8 cellular contexts compared by ENCODE assay signal in the genomic region with DNA sequence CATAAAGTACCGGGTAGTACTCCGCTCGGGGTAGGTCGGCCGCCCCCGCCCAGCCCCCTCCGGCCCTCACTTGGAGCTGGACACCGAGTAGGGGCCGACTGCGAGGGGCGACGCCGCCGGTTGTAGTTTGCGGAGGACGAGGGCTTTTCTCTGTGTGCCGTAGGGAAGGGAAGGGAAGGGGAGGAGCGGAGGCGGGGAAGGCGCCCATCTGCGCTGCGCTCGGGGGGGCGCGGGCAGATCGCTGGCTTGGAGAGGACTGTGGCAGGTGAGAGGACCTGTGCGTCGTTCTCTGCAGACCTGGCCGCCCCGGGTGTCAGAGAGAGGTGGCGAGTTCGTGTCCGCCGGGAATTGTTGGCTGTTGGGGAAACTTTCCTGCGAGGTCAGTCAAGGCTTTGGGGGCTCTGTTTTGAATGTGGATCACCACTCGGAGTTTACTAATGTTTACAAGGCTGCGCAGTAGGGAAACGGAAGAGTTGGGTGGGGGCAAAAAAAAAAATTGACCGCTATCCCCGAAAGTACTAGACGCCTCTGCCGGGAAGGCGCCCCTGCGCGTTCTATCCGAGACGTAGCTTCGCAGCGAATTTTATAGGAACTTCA. TPM values are rescaled to one million over a fixed set of nuclear protein-coding genes. Genes with fewer than 3 reads are reported as not detected.
DNase-seq lines count a peak whose midpoint lies in the region; ATAC-seq, FAIRE-seq and TF ChIP-seq lines count a peak whose summit lies in the region.

No MANE protein-coding gene starts in this region.

- peak; percentile 40 for DNase-seq in GF-D8 (lab: John Stamatoyannopoulos, UW)
- DNase-seq in NCI-H146 (lab: John Stamatoyannopoulos, UW), result peak; percentile 85
- DNase-seq in activated CD4-positive, alpha-beta T cell treated with anti-CD3 and anti-CD28 coated beads, Interleukin-2, amount 50 U/mL, for 1 hour, result peak; percentile 50
- no peak for DNase-seq in endothelial cell of umbilical vein (ENCODE audit: low read depth, low spot score)

- H2AFZ ChIP-seq in endothelial cell of umbilical vein (ENCODE audit: low read depth, low read length), result peak overlapping the region; percentile 40

- H3K36me3 ChIP-seq in endothelial cell of umbilical vein (ENCODE audit: control insufficient read depth in 2 of 2, extremely low read depth in 1 of 2, insufficient read depth in 2 of 2, low read length in 2 of 2), result peaks cover 0 to 3% of the 10 kb centered on the region in 2 experiments
- H3K36me3 ChIP-seq in mucosa of stomach (ENCODE audit: control insufficient read depth, insufficient read depth, low read length), result no peaks in the 10 kb centered on the region

- peak overlapping the region; percentile 72 for H3K4me2 ChIP-seq in endothelial cell of umbilical vein (ENCODE audit: insufficient read depth, low read length)

- peak overlapping the region; percentile 96 for H3K4me3 Mint-ChIP-seq in stimulated activated naive CD8-positive, alpha-beta T cell treated with anti-CD3 and anti-CD28 coated beads, Interleukin-15, Interleukin-2, amounts not matched to agents 100 ng/mL and 50 ng/mL, for 24 hours

- peaks cover 32% of the 10 kb centered on the region for H3K4me1 Mint-ChIP-seq in stimulated activated naive CD8-positive, alpha-beta T cell treated with anti-CD3 and anti-CD28 coated beads, Interleukin-15, Interleukin-2, amounts not matched to agents 100 ng/mL and 50 ng/mL, for 24 hours (ENCODE audit: low read depth)

- no peaks in the 10 kb centered on the region for H3K27me3 ChIP-seq in endothelial cell of umbilical vein (ENCODE audit: control insufficient read depth in 2 of 2, insufficient read depth in 2 of 2, low read length in 2 of 2)
- H3K27me3 ChIP-seq in mucosa of stomach (ENCODE audit: control insufficient read depth, insufficient read depth, low read length), result no peaks in the 10 kb centered on the region

- no peaks in the 10 kb centered on the region for H3K9me3 Mint-ChIP-seq in stimulated activated naive CD8-positive, alpha-beta T cell treated with anti-CD3 and anti-CD28 coated beads, Interleukin-15, Interleukin-2, amounts not matched to agents 100 ng/mL and 50 ng/mL, for 24 hours

- FAIRE-seq in endothelial cell of umbilical vein (lab: Jason Lieb, UNC), result no peak

- H3K27ac ChIP-seq in endothelial cell of umbilical vein (ENCODE audit: insufficient read depth, low read depth, low read length), result peak overlapping the region; percentile 68

- H3K9me3 ChIP-seq in endothelial cell of umbilical vein (replicated peaks; ENCODE audit: control insufficient read depth, insufficient read depth, low read length) (no peaks in the 10 kb centered on the region), mucosa of stomach (ENCODE audit: control insufficient read depth, low read length) (no peaks in the 10 kb centered on the region)

- peaks cover 51% of the 10 kb centered on the region for H3K79me2 ChIP-seq in endothelial cell of umbilical vein (ENCODE audit: control insufficient read depth, insufficient read depth, low read length)

- H4K20me1 ChIP-seq in endothelial cell of umbilical vein (replicated peaks; ENCODE audit: control insufficient read depth, extremely low read depth, insufficient read depth, low read length), result no peaks in the 10 kb centered on the region

- POLR2A ChIA-PET in endothelial cell of umbilical vein (lab: Charles Lee), result interaction anchor here (0.6 to 1.5 kb wide), 41 partner anchors 9 to 1411 kb away, joined by 3 to 30 read pairs (median 4); partner anchors contain the start of genes ANKRD10, CARS2, NAXD and RAB20

- peak overlapping the region; percentile 95 for H3K27ac Mint-ChIP-seq in stimulated activated naive CD8-positive, alpha-beta T cell treated with anti-CD3 and anti-CD28 coated beads, Interleukin-15, Interleukin-2, amounts not matched to agents 100 ng/mL and 50 ng/mL, for 24 hours

- H3K4me1 ChIP-seq in endothelial cell of umbilical vein (ENCODE audit: control insufficient read depth, extremely low read depth, insufficient read depth, low read length) (peaks cover 18% of the 10 kb centered on the region), mucosa of stomach (ENCODE audit: control insufficient read depth, insufficient read depth, low read length) (peaks cover 15% of the 10 kb centered on the region)

- no peaks in the 10 kb centered on the region for H3K27me3 Mint-ChIP-seq in stimulated activated naive CD8-positive, alpha-beta T cell treated with anti-CD3 and anti-CD28 coated beads, Interleukin-15, Interleukin-2, amounts not matched to agents 100 ng/mL and 50 ng/mL, for 24 hours

- H3K4me3 ChIP-seq in endothelial cell of umbilical vein (replicated peaks in 1 of 3; ENCODE audit: insufficient read depth in 1 of 3, low read depth in 1 of 3, low read length in 3 of 3) (peak overlapping the region; percentile 85 to 91 (median 87)), mucosa of stomach (ENCODE audit: low read length) (peak overlapping the region; percentile 38)

- peak overlapping the region; percentile 90 for H3K9ac ChIP-seq in endothelial cell of umbilical vein (replicated peaks; ENCODE audit: extremely low read depth, insufficient read depth, low read length)
- H3K9ac ChIP-seq in mucosa of stomach (ENCODE audit: low read length), result peak overlapping the region; percentile 83

- no peak for TF ChIP-seq CTCF in endothelial cell of umbilical vein (IDR thresholded peaks at IDR 0.05; ENCODE audit: extremely low read depth in 1 of 2, insufficient read depth in 1 of 2, low read depth in 1 of 2, low read length in 2 of 2)

- dilution Hi-C loops in endothelial cell of umbilical vein (cut with MboI; ENCODE audit: extremely low pct_ligation_motif_present, low sequenced_read_pairs), result no loop called here

- H3K9me1 ChIP-seq in endothelial cell of umbilical vein (replicated peaks; ENCODE audit: control insufficient read depth, extremely low read depth, insufficient read depth, low read length), result no peaks in the 10 kb centered on the region

- H3K36me3 Mint-ChIP-seq in stimulated activated naive CD8-positive, alpha-beta T cell treated with anti-CD3 and anti-CD28 coated beads, Interleukin-15, Interleukin-2, amounts not matched to agents 100 ng/mL and 50 ng/mL, for 24 hours (ENCODE audit: low read depth), result peaks cover 15% of the 10 kb centered on the region

- TSS peak; percentile 65 for BruUV-seq in endothelial cell of umbilical vein (replicated peaks; lab: Mats Ljungman, UMichigan)

- CTCF ChIA-PET in endothelial cell of umbilical vein (lab: Charles Lee), result interaction anchor here (1.0 to 1.1 kb wide), 3 partner anchors 9 to 98 kb away, joined by 3 to 4 read pairs (median 3); partner anchors contain the start of gene CARS2

- intact Hi-C loops in endothelial cell of umbilical vein (cut with micrococcal nuclease), result loop anchor here (1.0 to 10.0 kb wide), 8 partner anchors 9 to 460 kb away; partner anchors contain the start of genes ANKRD10, CARS2 and NAXD

- TF ChIP-seq POLR2A in endothelial cell of umbilical vein (IDR thresholded peaks at IDR 0.05; ENCODE audit: low read depth, low read length), result peak; percentile 100

- ATAC-seq in GM21367 (IDR thresholded peaks at IDR 0.05; ENCODE audit: unreplicated experiment) (no peak), GM18498 (IDR thresholded peaks at IDR 0.05; ENCODE audit: unreplicated experiment) (no peak)

TF ChIP-seq in endothelial cell of umbilical vein, 7 proteins besides CTCF, POLR2A, EP300 and RAD21:
- peak; percentile 100 for TF ChIP-seq POLR2AphosphoS5 (IDR thresholded peaks at IDR 0.05; ENCODE audit: insufficient read depth, low read depth, low read length)
- no peak for TF ChIP-seq MAX (IDR thresholded peaks at IDR 0.05; ENCODE audit: insufficient read depth, insufficient read length)
- TF ChIP-seq FOS (IDR thresholded peaks at IDR 0.05; ENCODE audit: borderline replicate concordance, insufficient read depth, low read length), result no peak
- no peak for TF ChIP-seq MYC (IDR thresholded peaks at IDR 0.05; ENCODE audit: low read depth, low read length)
- no peak for TF ChIP-seq EZH2 (IDR thresholded peaks at IDR 0.05; ENCODE audit: borderline replicate concordance, low read depth, low read length, severe bottlenecking)

RNA-seq across cellular contexts. Expression of gene ING1, which starts 1.4 kb away (rescaled TPM):
- 10.3 and 10.4 TPM in 2 replicates for total RNA-seq in endothelial cell of umbilical vein
- 10.4 and 10.9 TPM in 2 replicates for polyA plus RNA-seq in endothelial cell of umbilical vein
- 13.7 and 15.1 TPM in 2 replicates for polyA plus RNA-seq in endothelial cell of umbilical vein (2011; cell fraction: cytosol; rRNA removed)
- polyA plus RNA-seq in endothelial cell of umbilical vein (2011; cell fraction: nucleus; rRNA removed), result 10.0 and 13.3 TPM in 2 replicates
- 7.7 and 10.8 TPM in 2 replicates for polyA plus RNA-seq in endothelial cell of umbilical vein (2012)
- 6.3 and 11.7 TPM in 2 replicates for polyA minus RNA-seq in endothelial cell of umbilical vein
- polyA minus RNA-seq in endothelial cell of umbilical vein (2011; cell fraction: cytosol; rRNA and poly(A)+ RNA removed), result 24.3 TPM
- 4.2 and 11.5 TPM in 2 replicates for polyA minus RNA-seq in endothelial cell of umbilical vein (2011; cell fraction: nucleus; rRNA and poly(A)+ RNA removed)

RNA-seq across cellular contexts. Expression of gene CARS2, which starts 9.0 kb away (rescaled TPM):
- total RNA-seq in endothelial cell of umbilical vein, result 44.1 and 51.2 TPM in 2 replicates
- polyA plus RNA-seq in endothelial cell of umbilical vein, result 42.0 and 44.5 TPM in 2 replicates
- polyA plus RNA-seq in endothelial cell of umbilical vein (2011; cell fraction: cytosol; rRNA removed), result 33.9 and 40.1 TPM in 2 replicates
- 178 and 180 TPM in 2 replicates for polyA plus RNA-seq in endothelial cell of umbilical vein (2011; cell fraction: nucleus; rRNA removed)
- 44.8 and 48.7 TPM in 2 replicates for polyA plus RNA-seq in endothelial cell of umbilical vein (2012)
- 28.4 and 31.1 TPM in 2 replicates for polyA minus RNA-seq in endothelial cell of umbilical vein
- polyA minus RNA-seq in endothelial cell of umbilical vein (2011; cell fraction: cytosol; rRNA and poly(A)+ RNA removed), result 38.0 TPM
- polyA minus RNA-seq in endothelial cell of umbilical vein (2011; cell fraction: nucleus; rRNA and poly(A)+ RNA removed), result 47.4 and 49.9 TPM in 2 replicates
